Comparison of ENCODE assay signal across 23 cellular contexts in the genomic region with DNA sequence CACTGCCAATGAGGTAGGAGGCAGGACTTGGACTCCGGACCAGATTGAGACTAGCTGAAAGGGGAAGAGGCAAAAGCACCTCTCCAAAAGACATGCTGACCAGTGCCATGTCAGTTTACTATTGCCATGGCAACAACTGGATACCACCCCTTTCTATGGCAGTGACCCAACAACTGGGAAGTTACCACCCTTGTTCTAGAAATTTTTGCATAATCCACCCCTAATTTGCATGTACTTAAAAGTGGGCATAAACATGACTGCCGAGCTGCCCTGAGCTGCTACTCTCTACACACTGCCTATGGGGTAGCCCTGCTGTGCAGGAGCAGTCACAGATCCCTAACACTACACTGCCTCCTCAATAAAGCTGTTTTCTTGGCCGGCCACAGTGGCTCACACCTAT. TPM values are rescaled to one million over a fixed set of nuclear protein-coding genes. Genes with fewer than 3 reads are reported as not detected.
DNase-seq lines count a peak whose midpoint lies in the region; ATAC-seq, FAIRE-seq and TF ChIP-seq lines count a peak whose summit lies in the region.
"Had no signal": no experiment of that assay in that cellular context is flagged by ENCODE, and none has a peak within 500 bp of the region (broad histone marks: within the 10 kb centered on the region; RNA-seq: fewer than 3 reads in every experiment).

No MANE protein-coding gene starts in this region.

- no peaks in the 10 kb centered on the region for H3K27me3 ChIP-seq in GM12878 (replicated peaks in 1 of 2; ENCODE audit: control insufficient read depth in 2 of 2, insufficient read depth in 2 of 2, low read length in 1 of 2)
- H3K27me3 ChIP-seq in vagina = no peaks in the 10 kb centered on the region
- no peaks in the 10 kb centered on the region for H3K27me3 ChIP-seq in naive thymus-derived CD4-positive, alpha-beta T cell (ENCODE audit: control insufficient read depth in 2 of 2, insufficient read depth in 2 of 2, low read length in 2 of 2)
- H3K27me3 ChIP-seq: adrenal gland, esophagus muscularis mucosa, Peyer's patch, right lobe of liver had no signal

- no peaks in the 10 kb centered on the region for H3K36me3 Mint-ChIP-seq in memory B cell
- no peaks in the 10 kb centered on the region for H3K36me3 Mint-ChIP-seq in naive thymus-derived CD4-positive, alpha-beta T cell
- H3K36me3 Mint-ChIP-seq: CD8-positive, alpha-beta T cell; stimulated activated memory B cell treated with anti-CD40 and anti-IgM and Interleukin-4, amounts not matched to agents 10 μg/mL and 1 μg/mL and 100 μg/mL, for 72 hours had no signal

- RAD21 ChIA-PET in GM12878 (lab: Charles Lee; ENCODE audit: unreplicated experiment) = interaction anchor here (2.1 kb wide), 1 partner anchor 13 kb away, joined by 6 read pairs; no protein-coding TSS in a partner anchor

- TF ChIP-seq EP300 in GM12878 (IDR thresholded peaks at IDR 0.05; ENCODE audit: borderline replicate concordance in 1 of 2, control insufficient read depth in 1 of 2, low read depth in 2 of 2, low read length in 2 of 2) = no peak

- no peak overlapping the region for H3K4me2 ChIP-seq in GM12878 (ENCODE audit: control insufficient read depth, insufficient read depth)

- BruUV-seq in GM12878 (replicated peaks; lab: Mats Ljungman, UMichigan) = no TSS peak

- CTCF ChIA-PET in GM12878 (lab: Yijun Ruan, JAX) = interaction anchor here (0.7 to 12.6 kb wide), 3 partner anchors 15 to 46 kb away, joined by 3 to 167 read pairs (median 79); no protein-coding TSS in a partner anchor
- CTCF ChIA-PET in naive thymus-derived CD4-positive, alpha-beta T cell (lab: Charles Lee) = interaction anchor here (0.8 kb wide), 1 partner anchor 45 kb away, joined by 3 read pairs; no protein-coding TSS in a partner anchor

- peak; percentile 47 for DNase-seq in ELR (ENCODE audit: low read depth)
- DNase-seq in NCI-H226 = peak; percentile 67
- no peak for DNase-seq in GM12878 (ENCODE audit: low read depth, low spot score)
- no peak for DNase-seq in memory B cell (ENCODE audit: low spot score in 2 of 2)
- no peak for DNase-seq in vagina (ENCODE audit: extremely low spot score in 2 of 2)
- no peak for DNase-seq in naive thymus-derived CD4-positive, alpha-beta T cell
- DNase-seq in HuH-7.5 (ENCODE audit: low spot score) = no peak
- DNase-seq: activated gamma-delta T cell; CD8-positive, alpha-beta T cell; DMS53; effector CD4-positive, alpha-beta T cell; glutamatergic neuron; NCI-H1417; NCI-H2171; NCI-H82; Peyer's patch had no signal

- intact Hi-C loops in GM12878 (cut with micrococcal nuclease; ENCODE audit: unreplicated experiment) (no loop called here), vagina (cut with DNase I) (no loop called here)
- intact Hi-C loops in naive thymus-derived CD4-positive, alpha-beta T cell (cut with micrococcal nuclease) = no loop called here

- H3K27ac ChIP-seq in GM12878 (ENCODE audit: control insufficient read depth, insufficient read depth) (no peak overlapping the region), vagina (no peak overlapping the region)
- no peak overlapping the region for H3K27ac ChIP-seq in naive thymus-derived CD4-positive, alpha-beta T cell (ENCODE audit: low read depth, low read length)
- H3K27ac ChIP-seq: Peyer's patch, right lobe of liver had no signal

- peaks cover 5% of the 10 kb centered on the region for H3K4me1 Mint-ChIP-seq in memory B cell
- peaks cover 0 to 14% (median 5%) of the 10 kb centered on the region in 7 donors for H3K4me1 Mint-ChIP-seq in naive thymus-derived CD4-positive, alpha-beta T cell

- no peaks in the 10 kb centered on the region for H3K9me3 Mint-ChIP-seq in memory B cell
- no peaks in the 10 kb centered on the region for H3K9me3 Mint-ChIP-seq in naive thymus-derived CD4-positive, alpha-beta T cell
- H3K9me3 Mint-ChIP-seq: CD8-positive, alpha-beta T cell; central memory CD8-positive, alpha-beta T cell; stimulated activated memory B cell treated with anti-CD40 and anti-IgM and Interleukin-4, amounts not matched to agents 10 μg/mL and 1 μg/mL and 100 μg/mL, for 72 hours had no signal

- no peak for TF ChIP-seq POLR2A in GM12878 (IDR thresholded peaks at IDR 0.05; ENCODE audit: low read depth, low read length)
- TF ChIP-seq POLR2A in vagina (IDR thresholded peaks at IDR 0.05) = no peak

- TF ChIP-seq CTCF in GM12878 (IDR thresholded peaks at IDR 0.05 in 2 of 3, conservative IDR thresholded peaks at IDR 0.05 in 1 of 3; ENCODE audit: control insufficient read depth in 2 of 3, extremely low read depth in 1 of 3, insufficient read depth in 1 of 3, low read depth in 3 of 3, low read length in 3 of 3) (no peak), vagina (IDR thresholded peaks at IDR 0.05) (no peak)

- ATAC-seq in GM12878 (peak; percentile 40), memory B cell (ENCODE audit: low read depth) (peak; percentile 31), HG03342 (IDR thresholded peaks at IDR 0.05; ENCODE audit: unreplicated experiment) (no peak)
- ATAC-seq in naive thymus-derived CD4-positive, alpha-beta T cell = no peak
- ATAC-seq: CD8-positive, alpha-beta T cell; stimulated activated memory B cell treated with anti-CD40 and anti-IgM and Interleukin-4, amounts not matched to agents 10 μg/mL and 1 μg/mL and 100 μg/mL, for 72 hours had no signal

- H3K4me3 ChIP-seq in GM12878 = no peak overlapping the region
- H3K4me3 ChIP-seq in vagina = no peak overlapping the region
- H3K4me3 ChIP-seq in naive thymus-derived CD4-positive, alpha-beta T cell (ENCODE audit: low read length) = no peak overlapping the region
- H3K4me3 ChIP-seq: adrenal gland, Peyer's patch, right lobe of liver, thoracic aorta had no signal

- TF ChIP-seq RAD21 in GM12878 (IDR thresholded peaks at IDR 0.05; ENCODE audit: insufficient read depth, low read depth, low read length) = no peak

- no peaks in the 10 kb centered on the region for H4K20me1 ChIP-seq in GM12878 (ENCODE audit: control insufficient read depth, insufficient read depth)

- in situ Hi-C loops in GM12878 (cut with MboI) = no loop called here

- 18% methylated on average over 3 of the region's 3 CpGs for whole genome bisulfite sequencing in GM12878 (ENCODE audit: insufficient coverage, insufficient replicate concordance, low lambda C conversion rate, missing lambda C conversion rate)

- H3K36me3 ChIP-seq in GM12878 (ENCODE audit: control insufficient read depth in 2 of 2, insufficient read depth in 2 of 2, low read length in 1 of 2) = no peaks in the 10 kb centered on the region
- H3K36me3 ChIP-seq in vagina = no peaks in the 10 kb centered on the region
- no peaks in the 10 kb centered on the region for H3K36me3 ChIP-seq in naive thymus-derived CD4-positive, alpha-beta T cell (ENCODE audit: control insufficient read depth in 2 of 3, insufficient read depth in 3 of 3, low read length in 3 of 3)
- H3K36me3 ChIP-seq: adrenal gland, esophagus muscularis mucosa, Peyer's patch, right lobe of liver, thoracic aorta had no signal

- H2AFZ ChIP-seq in GM12878 (ENCODE audit: control insufficient read depth, low read depth, low read length) = no peak overlapping the region

- H3K9ac ChIP-seq in GM12878 (ENCODE audit: control insufficient read depth, insufficient read depth, low read length) = no peak overlapping the region

- peaks cover 7% of the 10 kb centered on the region for H3K27me3 Mint-ChIP-seq in memory B cell
- H3K27me3 Mint-ChIP-seq in naive thymus-derived CD4-positive, alpha-beta T cell = peaks cover 2 to 19% (median 5%) of the 10 kb centered on the region in 5 donors

- no peak overlapping the region for H3K4me3 Mint-ChIP-seq in memory B cell
- H3K4me3 Mint-ChIP-seq in naive thymus-derived CD4-positive, alpha-beta T cell = no peak overlapping the region
- H3K4me3 Mint-ChIP-seq: CD8-positive, alpha-beta T cell; central memory CD8-positive, alpha-beta T cell; stimulated activated memory B cell treated with anti-CD40 and anti-IgM and Interleukin-4, amounts not matched to agents 10 μg/mL and 1 μg/mL and 100 μg/mL, for 72 hours had no signal

- SMC1A ChIA-PET in GM12878 (lab: Charles Lee; ENCODE audit: uncharacterized antibody, unreplicated experiment) = interaction anchor here (1.2 to 1.6 kb wide), 2 partner anchors 13 to 286 kb away, joined by 3 to 6 read pairs; no protein-coding TSS in a partner anchor

- H3K79me2 ChIP-seq in GM12878 (ENCODE audit: control insufficient read depth, insufficient read depth, low read length) = no peaks in the 10 kb centered on the region

- no peak for FAIRE-seq in GM12878 (lab: Jason Lieb, UNC)

- POLR2A ChIA-PET in GM12878 (lab: Charles Lee) = no interaction called here
- POLR2A ChIA-PET in naive thymus-derived CD4-positive, alpha-beta T cell (lab: Charles Lee) = interaction anchor here (0.5 kb wide), 1 partner anchor 144 kb away, joined by 7 read pairs; no protein-coding TSS in a partner anchor

- H3K9me3 ChIP-seq in GM12878 (replicated peaks; ENCODE audit: control insufficient read depth, insufficient read depth, low read length) = no peaks in the 10 kb centered on the region
- H3K9me3 ChIP-seq in vagina = no peaks in the 10 kb centered on the region
- H3K9me3 ChIP-seq in naive thymus-derived CD4-positive, alpha-beta T cell (ENCODE audit: control insufficient read depth in 2 of 3, low read length in 3 of 3) = no peaks in the 10 kb centered on the region
- H3K9me3 ChIP-seq: adrenal gland, esophagus muscularis mucosa, Peyer's patch, right lobe of liver, thoracic aorta had no signal

- no peak overlapping the region for H3K27ac Mint-ChIP-seq in memory B cell
- no peak overlapping the region for H3K27ac Mint-ChIP-seq in naive thymus-derived CD4-positive, alpha-beta T cell
- H3K27ac Mint-ChIP-seq: CD8-positive, alpha-beta T cell; stimulated activated memory B cell treated with anti-CD40 and anti-IgM and Interleukin-4, amounts not matched to agents 10 μg/mL and 1 μg/mL and 100 μg/mL, for 72 hours had no signal

- H3K4me1 ChIP-seq in GM12878 (ENCODE audit: control insufficient read depth, insufficient read depth, low read length) = no peaks in the 10 kb centered on the region
- no peaks in the 10 kb centered on the region for H3K4me1 ChIP-seq in vagina
- no peaks in the 10 kb centered on the region for H3K4me1 ChIP-seq in naive thymus-derived CD4-positive, alpha-beta T cell (ENCODE audit: control insufficient read depth in 2 of 2, insufficient read depth in 2 of 2, low read length in 2 of 2)
- H3K4me1 ChIP-seq: Peyer's patch, right lobe of liver had no signal

RNA-seq across cellular contexts. Expression of a gene that starts 19.0 kb away (rescaled TPM):
- 0.52 and 1.2 TPM in 2 replicates for total RNA-seq in GM12878 (2013; cell fraction: nucleolus; rRNA removed)
- 0.38 and 0.40 TPM in 2 replicates for total RNA-seq in GM12878 (2014; rRNA removed)
- total RNA-seq in GM12878 (2014; rRNA removed; fragmentation: Illumina TruSeq; extraction: Trizol) = 0.36 and 0.88 TPM in 2 replicates
- total RNA-seq in GM12878 (2021) = 1.4 and 2.0 TPM in 2 replicates
- polyA plus RNA-seq in GM12878 (2011; ENCODE audit: low read depth) = 0.77 TPM
- polyA plus RNA-seq in GM12878 (2011; rRNA removed) = 0.10 and 0.58 TPM in 2 replicates
- polyA plus RNA-seq in GM12878 (2011; cell fraction: cytosol; rRNA removed) = 0.50 and 0.64 TPM in 2 replicates
- 1.9 and 2.2 TPM in 2 replicates for polyA plus RNA-seq in GM12878 (2011; cell fraction: nucleus; rRNA removed)
- 0.93 and 1.6 TPM in 2 replicates for polyA plus RNA-seq in GM12878 (2012)
- 0.46 and 0.68 TPM in 2 replicates for polyA plus RNA-seq in GM12878 (2014; fragmentation: Illumina TruSeq; extraction: Trizol)
- under 1 TPM; 0.02 to 0.03 TPM for polyA plus RNA-seq in GM12878 (2014; fragmentation: Nextera tagmentation; extraction: Ambion mirVana)
- polyA plus RNA-seq in GM12878 (2014; rRNA removed) = 1.6 TPM in 2 replicates
- 1 to 10 TPM in 1 of 2 experiments, under 1 TPM in 1; 0.74 to 1.3 TPM for polyA plus RNA-seq in GM12878 (2016; fragmentation: Nextera tagmentation; extraction: Ambion mirVana)
- polyA minus RNA-seq in GM12878 (2011; rRNA and poly(A)+ RNA removed) = 0.44 and 1.0 TPM in 2 replicates
- polyA minus RNA-seq in GM12878 (2011; cell fraction: cytosol; rRNA and poly(A)+ RNA removed) = 0.67 and 0.73 TPM in 2 replicates
- 0.36 and 1.1 TPM in 2 replicates for polyA minus RNA-seq in GM12878 (2011; cell fraction: nucleus; rRNA and poly(A)+ RNA removed)
- 24.3 TPM for total RNA-seq in vagina
- 1 to 10 TPM in 1 of 5 experiments, under 1 TPM in 3, not detected in 1; 0.37 to 5.0 (median 0.53) TPM for total RNA-seq in naive thymus-derived CD4-positive, alpha-beta T cell
- polyA plus RNA-seq in naive thymus-derived CD4-positive, alpha-beta T cell = under 1 TPM in 1 of 2 donors, not detected in 1; 0.26 TPM
- total RNA-seq: CD8-positive, alpha-beta T cell had no signal

RNA-seq across cellular contexts. Expression of a gene that starts 58.9 kb away (rescaled TPM):
- total RNA-seq in GM12878 (2013; cell fraction: nucleolus; rRNA removed) = 2.7 and 3.3 TPM in 2 replicates
- total RNA-seq in GM12878 (2014; rRNA removed) = 1.6 and 2.2 TPM in 2 replicates
- 0.67 and 0.78 TPM in 2 replicates for total RNA-seq in GM12878 (2014; rRNA removed; fragmentation: Illumina TruSeq; extraction: Trizol)
- total RNA-seq in GM12878 (2021) = 2.2 and 3.1 TPM in 2 replicates
- 0.34 TPM for polyA plus RNA-seq in GM12878 (2011; ENCODE audit: low read depth)
- 0.49 and 1.0 TPM in 2 replicates for polyA plus RNA-seq in GM12878 (2011; rRNA removed)
- 1.8 TPM in 2 replicates for polyA plus RNA-seq in GM12878 (2011; cell fraction: cytosol; rRNA removed)
- polyA plus RNA-seq in GM12878 (2011; cell fraction: nucleus; rRNA removed) = 5.3 and 6.6 TPM in 2 replicates
- polyA plus RNA-seq in GM12878 (2012) = 1.4 and 1.5 TPM in 2 replicates
- polyA plus RNA-seq in GM12878 (2014; fragmentation: Illumina TruSeq; extraction: Trizol) = 0.59 and 1.0 TPM in 2 replicates
- polyA plus RNA-seq in GM12878 (2014; fragmentation: Nextera tagmentation; extraction: Ambion mirVana) = under 1 TPM in 1 of 2 experiments, not detected in 1; 0.18 TPM
- 2.1 and 4.2 TPM in 2 replicates for polyA plus RNA-seq in GM12878 (2014; rRNA removed)
- 1 to 10 TPM; 1.6 to 1.7 TPM for polyA plus RNA-seq in GM12878 (2016; fragmentation: Nextera tagmentation; extraction: Ambion mirVana)
- polyA minus RNA-seq in GM12878 (2011; rRNA and poly(A)+ RNA removed) = 0.22 and 0.67 TPM in 2 replicates
- polyA minus RNA-seq in GM12878 (2011; cell fraction: cytosol; rRNA and poly(A)+ RNA removed) = 0.94 TPM in 1 of 2 replicates, not detected in the other
- 1.2 TPM in 2 replicates for polyA minus RNA-seq in GM12878 (2011; cell fraction: nucleus; rRNA and poly(A)+ RNA removed)
- 14.5 TPM for total RNA-seq in vagina
- total RNA-seq in naive thymus-derived CD4-positive, alpha-beta T cell = 1 to 10 TPM in 4 of 5 experiments, under 1 TPM in 1; 0.40 to 2.9 (median 1.6) TPM
- polyA plus RNA-seq in naive thymus-derived CD4-positive, alpha-beta T cell = under 1 TPM in 1 of 2 donors, not detected in 1; 0.41 TPM

Comparison
In these comparisons a context has a peak if more than half of its experiments do, and no peak if none do; other contexts are left out.
1. DNase-seq: peak in ELR (single experiment) and NCI-H226 (single experiment); none in GM12878 (single experiment), memory B cell (0 of 2), vagina (0 of 2), naive thymus-derived CD4-positive, alpha-beta T cell (0 of 9) and HuH-7.5 (single experiment).
2. ATAC-seq: peak in GM12878 (single experiment) and memory B cell (single experiment); none in HG03342 (single experiment) and naive thymus-derived CD4-positive, alpha-beta T cell (single experiment).